ENCODE assay signal across 22 cellular contexts in the genomic region with DNA sequence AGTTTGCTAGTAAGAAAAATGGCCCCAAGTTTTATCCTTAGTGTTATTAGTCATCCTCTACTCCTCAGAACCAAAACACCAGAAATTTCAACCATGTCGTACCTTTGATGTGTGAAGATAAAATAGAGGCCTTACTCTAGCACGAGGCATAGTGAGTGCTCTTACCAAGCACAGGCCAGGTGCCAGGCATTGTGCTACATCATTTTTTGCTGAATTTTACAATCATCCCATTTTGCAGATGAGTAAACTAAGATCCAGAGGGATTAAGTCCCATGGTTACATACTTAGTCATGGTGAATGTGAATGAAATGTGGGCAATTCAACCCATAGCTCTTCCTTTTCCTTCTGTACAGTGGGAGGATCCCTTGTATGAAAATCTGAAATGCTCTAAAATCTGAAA.
"Had no signal": no experiment of that assay in that cellular context is flagged by ENCODE, and none has a peak within 500 bp of the region (broad histone marks: within the 10 kb centered on the region; RNA-seq: fewer than 3 reads in every experiment).

No MANE protein-coding gene starts in this region.

- H3K27me3 ChIP-seq: heart left ventricle, sigmoid colon, upper lobe of left lung had no signal

- H3K27ac Mint-ChIP-seq: activated CD4-positive, alpha-beta T cell treated with anti-CD3 and anti-CD28 coated beads, Interleukin-2, amount 10 ng/mL, durations not matched to agents 7 days and 5 days; activated CD8-positive, alpha-beta T cell treated with anti-CD3 and anti-CD28 coated beads, Interleukin-2, amount 10 ng/mL, durations not matched to agents 7 days and 5 days; activated naive CD4-positive, alpha-beta T cell treated with anti-CD3 and anti-CD28 coated beads, Interleukin-2, amount 50 U/mL, for 24 hours; endodermal cell; memory B cell; nephron progenitor cell; stimulated activated naive B cell treated with anti-CD40 and anti-IgM and Interleukin-4, amounts not matched to agents 10 μg/mL and 1 μg/mL and 100 μg/mL, for 72 hours; T-cell; T-helper 2 cell treated with Interferon-gamma antibody and Interleukin-4, amounts not matched to agents 5 μg/mL and 100 μg/mL, for 36 hours had no signal

- H3K4me1 ChIP-seq: sigmoid colon had no signal

- H3K4me3 Mint-ChIP-seq: activated CD4-positive, alpha-beta T cell treated with anti-CD3 and anti-CD28 coated beads, Interleukin-2, amount 10 ng/mL, durations not matched to agents 7 days and 5 days; activated CD8-positive, alpha-beta T cell treated with anti-CD3 and anti-CD28 coated beads, Interleukin-2, amount 10 ng/mL, durations not matched to agents 7 days and 5 days; activated naive CD4-positive, alpha-beta T cell treated with anti-CD3 and anti-CD28 coated beads, Interleukin-2, amount 50 U/mL, for 24 hours; endodermal cell; memory B cell; nephron progenitor cell; stimulated activated naive B cell treated with anti-CD40 and anti-IgM and Interleukin-4, amounts not matched to agents 10 μg/mL and 1 μg/mL and 100 μg/mL, for 72 hours; T-cell; T-helper 2 cell treated with Interferon-gamma antibody and Interleukin-4, amounts not matched to agents 5 μg/mL and 100 μg/mL, for 36 hours had no signal

- FAIRE-seq: bronchial epithelial cell, islet of Langerhans had no signal

- H3K36me3 ChIP-seq: sigmoid colon had no signal

- H3K36me3 Mint-ChIP-seq: stimulated activated naive B cell treated with anti-CD40 and anti-IgM and Interleukin-4, amounts not matched to agents 10 μg/mL and 1 μg/mL and 100 μg/mL, for 72 hours; T-cell had no signal

- H3K4me1 Mint-ChIP-seq: activated CD4-positive, alpha-beta T cell treated with anti-CD3 and anti-CD28 coated beads, Interleukin-2, amount 10 ng/mL, durations not matched to agents 7 days and 5 days; activated naive CD4-positive, alpha-beta T cell treated with anti-CD3 and anti-CD28 coated beads, Interleukin-2, amount 50 U/mL, for 24 hours; stimulated activated naive B cell treated with anti-CD40 and anti-IgM and Interleukin-4, amounts not matched to agents 10 μg/mL and 1 μg/mL and 100 μg/mL, for 72 hours; T-cell had no signal

- H3K4me3 ChIP-seq: heart left ventricle, sigmoid colon, upper lobe of left lung had no signal

- H3K27ac ChIP-seq: VCaP had no signal

- ATAC-seq: activated CD8-positive, alpha-beta T cell treated with anti-CD3 and anti-CD28 coated beads, Interleukin-2, amount 10 ng/mL, durations not matched to agents 7 days and 5 days; stimulated activated naive B cell treated with anti-CD40 and anti-IgM and Interleukin-4, amounts not matched to agents 10 μg/mL and 1 μg/mL and 100 μg/mL, for 72 hours; T-cell had no signal

- H3K9me3 ChIP-seq: heart left ventricle, sigmoid colon, upper lobe of left lung had no signal

- H3K9me3 Mint-ChIP-seq: endodermal cell had no signal

- DNase-seq: activated CD4-positive, alpha-beta T cell treated with anti-CD3 and anti-CD28 coated beads, Interleukin-2, amount 10 ng/mL, durations not matched to agents 7 days and 5 days; activated CD4-positive, CD25-positive, alpha-beta regulatory T cell treated with anti-CD3 and anti-CD28 coated beads, Interleukin-2, amount 50 U/mL, for 72 hours; activated CD8-positive, alpha-beta T cell treated with anti-CD3 and anti-CD28 coated beads, Interleukin-2, amount 10 ng/mL, durations not matched to agents 7 days and 5 days; activated gamma-delta T cell treated with Interleukin-2 at 50 U/mL for 16 hours; aorta; cortex of kidney; endodermal cell; heart left ventricle; nephron progenitor cell; posterior cingulate gyrus; sigmoid colon; stimulated activated CD4-positive, alpha-beta T cell treated with anti-CD3 and anti-CD28 coated beads, Interleukin-2, amount 100 ng/mL, for 48 hours; stimulated activated CD8-positive, alpha-beta memory T cell treated with anti-CD3 and anti-CD28 coated beads, Interleukin-4, amount 100 ng/mL, for 48 hours; stimulated activated naive B cell treated with anti-CD40 and anti-IgM and Interleukin-4, amounts not matched to agents 10 μg/mL and 1 μg/mL and 100 μg/mL, for 72 hours; T-cell; upper lobe of left lung had no signal

- H3K27me3 Mint-ChIP-seq: memory B cell had no signal
